In genomic region chr2:207929923-207930322, GRCh38 we compare ENCODE assay signal across 1 cellular context.
TF ChIP-seq lines count a peak whose summit lies in the region.

No MANE protein-coding gene starts in this region.

TF ChIP-seq in HEK293, 187 proteins besides CTCF, POLR2A, EP300 and RAD21 (continued from another document):
- TF ChIP-seq ZNF623 (tag by site-specific recombination; IDR thresholded peaks at IDR 0.05) = no peak
- 0 out of 2 replicates have a peak, but pooled peaks have one; percentile 12 for TF ChIP-seq ZNF335 (tag by site-specific recombination; conservative IDR thresholded peaks at IDR 0.05)
- peak; percentile 96 for TF ChIP-seq ZSCAN16 (tag by site-specific recombination; IDR thresholded peaks at IDR 0.05)
- TF ChIP-seq ZNF48 (tag by site-specific recombination; IDR thresholded peaks at IDR 0.05) = no peak
- TF ChIP-seq ZNF404 (tag by site-specific recombination; IDR thresholded peaks at IDR 0.05) = no peak
- no peak for TF ChIP-seq ZSCAN30 (tag by site-specific recombination; IDR thresholded peaks at IDR 0.05)
- TF ChIP-seq HOXC10 (CRISPR knock-in tag; IDR thresholded peaks at IDR 0.05) = no peak
TF ChIP-seq in HEK293: peak in this region for 3.
